20 cellular contexts compared by ENCODE assay signal in genomic region chr12:34343345-34343744, GRCh38.
DNase-seq lines count a peak whose midpoint lies in the region; ATAC-seq, FAIRE-seq and TF ChIP-seq lines count a peak whose summit lies in the region.
"Had no signal": no experiment of that assay in that cellular context is flagged by ENCODE, and none has a peak within 500 bp of the region (broad histone marks: within the 10 kb centered on the region; RNA-seq: fewer than 3 reads in every experiment).

No MANE protein-coding gene starts in this region.

- ATAC-seq in GM19397 (IDR thresholded peaks at IDR 0.05; ENCODE audit: unreplicated experiment) = no peak

- intact Hi-C loops in PC-9 (cut with micrococcal nuclease; ENCODE audit: unreplicated experiment) = no loop called here

- TF ChIP-seq CTCF in 22Rv1 (IDR thresholded peaks at IDR 0.05) (no peak), KMS-11 (conservative IDR thresholded peaks at IDR 0.05; ENCODE audit: low read depth, low read length) (no peak), PC-9 (conservative IDR thresholded peaks at IDR 0.05) (no peak)

- no peak for FAIRE-seq in small intestine (lab: Jason Lieb, UNC)
- FAIRE-seq: D721Med, G401.6, GM12891, GM19239 had no signal

- CTCF ChIA-PET in PC-9 (lab: Charles Lee) = no interaction called here

- H3K4me1 ChIP-seq in KMS-11 (ENCODE audit: low read depth, poor library complexity, severe bottlenecking) (peaks cover 7% of the 10 kb centered on the region), PC-9 (replicated peaks; ENCODE audit: insufficient read depth) (no peaks in the 10 kb centered on the region), small intestine (ENCODE audit: control insufficient read depth in 2 of 2, insufficient read depth in 1 of 2, low read depth in 1 of 2, low read length in 1 of 2) (no peaks in the 10 kb centered on the region)

- no TSS peak for BruUV-seq in PC-9 (replicated peaks; lab: Mats Ljungman, UMichigan)

- DNase-seq in NCI-H82 (lab: John Stamatoyannopoulos, UW) = peak; percentile 21
- DNase-seq in NCI-H82 treated with DMSO at 0.1 percent for 48 hours (lab: John Stamatoyannopoulos, UW; ENCODE audit: unreplicated experiment) = no peak
- no peak for DNase-seq in PC-9
- no peak for DNase-seq in Ammon's horn (ENCODE audit: low spot score)
- DNase-seq in small intestine = no peak
- DNase-seq: ACHN; Caco-2; CD4-positive, alpha-beta T cell; GM23248; HCEC 1CT; IMR-90 had no signal

- no peaks in the 10 kb centered on the region for H3K79me2 ChIP-seq in KMS-11 (ENCODE audit: insufficient read depth, low read depth)
- H3K79me2 ChIP-seq in PC-9 (ENCODE audit: low read depth) = no peaks in the 10 kb centered on the region

- H3K27ac ChIP-seq in 22Rv1 (peak overlapping the region; percentile 7; the same call in 1 of the 2 replicates), KMS-11 (no peak overlapping the region), PC-9 (no peak overlapping the region), small intestine (ENCODE audit: low read depth in 1 of 2, low read length in 1 of 2) (no peak overlapping the region)
- H3K27ac ChIP-seq: C4-2B, GM23248, HL-60 had no signal

- H3K4me3 ChIP-seq in KMS-11 (IDR thresholded peaks at IDR 0.05; ENCODE audit: insufficient read depth, low read depth, low read length) (no peak overlapping the region), PC-9 (peak overlapping the region; percentile 24; the same call in 1 of the 2 replicates), small intestine (ENCODE audit: low read depth in 1 of 2, low read length in 2 of 2) (no peak overlapping the region)
- H3K4me3 ChIP-seq: GM23248 had no signal

- H3K4me2 ChIP-seq in KMS-11 (0 out of 2 replicates have a peak overlapping the region, but pooled peaks have one; percentile 17), PC-9 (peak overlapping the region; percentile 50)

- no peak overlapping the region for H3K9ac ChIP-seq in KMS-11
- H3K9ac ChIP-seq: GM23248 had no signal

- H4K20me1 ChIP-seq in KMS-11 (ENCODE audit: insufficient read depth) = no peaks in the 10 kb centered on the region
- H4K20me1 ChIP-seq in PC-9 (ENCODE audit: insufficient read depth) = no peaks in the 10 kb centered on the region; the same call in 1 of the 2 replicates

- H3K27me3 ChIP-seq in KMS-11 (ENCODE audit: insufficient read depth, low read depth) (peaks cover 64% of the 10 kb centered on the region), PC-9 (ENCODE audit: insufficient read depth, low read depth) (peaks cover 96% of the 10 kb centered on the region), small intestine (ENCODE audit: control insufficient read depth in 2 of 2, insufficient read depth in 2 of 2, low read length in 2 of 2) (no peaks in the 10 kb centered on the region)

- H3K9me3 ChIP-seq in PC-9 (ENCODE audit: insufficient read depth, low read depth) (no peaks in the 10 kb centered on the region), small intestine (ENCODE audit: control insufficient read depth, low read depth) (peaks cover 11% of the 10 kb centered on the region)
- H3K9me3 ChIP-seq: Caco-2 had no signal

- 74 to 83% (median 81%) methylated on average over 22 of the region's 22 CpGs for WGBS in small intestine, 3 donors

- H3K9me2 ChIP-seq in PC-9 (ENCODE audit: insufficient read depth) = no peaks in the 10 kb centered on the region

- H3K36me3 ChIP-seq in KMS-11 (ENCODE audit: insufficient read depth) (no peaks in the 10 kb centered on the region), PC-9 (ENCODE audit: low read depth) (no peaks in the 10 kb centered on the region), small intestine (ENCODE audit: control insufficient read depth in 2 of 2, insufficient read depth in 2 of 2, low read length in 2 of 2) (no peaks in the 10 kb centered on the region)

- H2AFZ ChIP-seq in KMS-11 (ENCODE audit: low read depth) (0 out of 2 replicates have a peak overlapping the region, but pooled peaks have one; percentile 10), PC-9 (no peak overlapping the region)
- H2AFZ ChIP-seq: GM23248 had no signal

- H3F3A ChIP-seq in PC-9 (ENCODE audit: insufficient read depth, low read depth) = no peaks in the 10 kb centered on the region

- POLR2A ChIA-PET in PC-9 (lab: Charles Lee; ENCODE audit: unreplicated experiment) = no interaction called here
